In genomic region chr12:57105011-57105753, GRCh38 we compare ENCODE assay signal across 2 cellular contexts.
TF ChIP-seq lines count a peak whose summit lies in the region.

No MANE protein-coding gene starts in this region.

TF ChIP-seq in SK-N-SH, 30 proteins besides CTCF, POLR2A, EP300 and RAD21 (continued from another document):
- TF ChIP-seq PBX3 (IDR thresholded peaks at IDR 0.05) (no peak), RXRA (IDR thresholded peaks at IDR 0.05; ENCODE audit: borderline replicate concordance, low read depth) (no peak), TAF1 (IDR thresholded peaks at IDR 0.05; ENCODE audit: borderline replicate concordance, low read depth, low read length) (no peak), TCF12 (IDR thresholded peaks at IDR 0.05) (no peak), POLR2AphosphoS5 (IDR thresholded peaks at IDR 0.05; ENCODE audit: low read depth, low read length) (no peak), RFX5 (IDR thresholded peaks at IDR 0.05; ENCODE audit: low read length) (no peak), REST (IDR thresholded peaks at IDR 0.05; ENCODE audit: low read depth, low read length) (no peak), SIN3A (IDR thresholded peaks at IDR 0.05; ENCODE audit: borderline replicate concordance, low read depth, low read length) (no peak), TEAD4 (IDR thresholded peaks at IDR 0.05; ENCODE audit: borderline replicate concordance, insufficient read depth) (no peak), MXI1 (IDR thresholded peaks at IDR 0.05; ENCODE audit: low read depth, low read length) (no peak), GABPA (IDR thresholded peaks at IDR 0.05; ENCODE audit: low read depth) (no peak), FOSL2 (IDR thresholded peaks at IDR 0.05; ENCODE audit: borderline replicate concordance, low read depth) (no peak)

TF ChIP-seq in SK-N-SH treated with all-trans-retinoic acid at 6 μM for 48 hours, 23 proteins besides CTCF, POLR2A, EP300 and RAD21 (continued from another document):
- no peak for TF ChIP-seq CREB5 (CRISPR knock-in tag; IDR thresholded peaks at IDR 0.05; ENCODE audit: low read depth)
- TF ChIP-seq CSRNP3 (CRISPR knock-in tag; IDR thresholded peaks at IDR 0.05), result no peak
- TF ChIP-seq BACH2 (CRISPR knock-in tag; IDR thresholded peaks at IDR 0.05; ENCODE audit: borderline replicate concordance), result no peak
- TF ChIP-seq ZFP3 (CRISPR knock-in tag; IDR thresholded peaks at IDR 0.05), result no peak
- no peak for TF ChIP-seq TSHZ2 (CRISPR knock-in tag; IDR thresholded peaks at IDR 0.05)
- TF ChIP-seq POU6F1 (CRISPR knock-in tag; IDR thresholded peaks at IDR 0.05; ENCODE audit: borderline replicate concordance, low read depth), result no peak
- TF ChIP-seq ZC3H10 (CRISPR knock-in tag; IDR thresholded peaks at IDR 0.05), result no peak
- no peak for TF ChIP-seq SNAI2 (CRISPR knock-in tag; IDR thresholded peaks at IDR 0.05)
- no peak for TF ChIP-seq OSR1 (CRISPR knock-in tag; IDR thresholded peaks at IDR 0.05)
- no peak for TF ChIP-seq ESRRG (CRISPR knock-in tag; IDR thresholded peaks at IDR 0.05)
- TF ChIP-seq TOX (CRISPR knock-in tag; IDR thresholded peaks at IDR 0.05; ENCODE audit: borderline replicate concordance), result no peak
- no peak for TF ChIP-seq ZNF565 (CRISPR knock-in tag; conservative IDR thresholded peaks at IDR 0.05; ENCODE audit: low read depth)
- no peak for TF ChIP-seq GLIS3 (CRISPR knock-in tag; IDR thresholded peaks at IDR 0.05)
- TF ChIP-seq TCF4 (CRISPR knock-in tag; IDR thresholded peaks at IDR 0.05; ENCODE audit: borderline replicate concordance), result no peak
- no peak for TF ChIP-seq PPARA (CRISPR knock-in tag; IDR thresholded peaks at IDR 0.05; ENCODE audit: borderline replicate concordance)
- no peak for TF ChIP-seq ZFP30 (CRISPR knock-in tag; IDR thresholded peaks at IDR 0.05)
